17 cellular contexts compared by ENCODE assay signal in genomic region chr5:28234356-28234968, GRCh38.
"Had no signal": no experiment of that assay in that cellular context is flagged by ENCODE, and none has a peak within 500 bp of the region (broad histone marks: within the 10 kb centered on the region; RNA-seq: fewer than 3 reads in every experiment).

No MANE protein-coding gene starts in this region.

- H3K4me1 ChIP-seq: gastroesophageal sphincter, heart left ventricle, right atrium auricular region, tibial nerve, vagina had no signal

- H3K4me3 ChIP-seq: gastroesophageal sphincter, heart left ventricle, mucosa of descending colon, right atrium auricular region, tibial nerve, vagina had no signal

- H3K27me3 ChIP-seq: brain microvascular endothelial cell, gastroesophageal sphincter, heart left ventricle, right atrium auricular region, tibial nerve, vagina had no signal

- H3K27ac ChIP-seq: brain microvascular endothelial cell, gastroesophageal sphincter, heart left ventricle, right atrium auricular region, tibial nerve, vagina had no signal

- ATAC-seq: activated CD8-positive, alpha-beta T cell treated with anti-CD3 and anti-CD28 coated beads for 36 hours; esophagus mucosa; gastroesophageal sphincter; heart left ventricle; mucosa of descending colon; stimulated activated naive CD8-positive, alpha-beta T cell treated with anti-CD3 and anti-CD28 coated beads, Interleukin-15, Interleukin-2, amounts not matched to agents 100 U/mL and 50 U/mL, for 24 hours had no signal

- DNase-seq: activated CD4-positive, alpha-beta T cell treated with anti-CD3 and anti-CD28 coated beads, Interleukin-2, amount 10 ng/mL, durations not matched to agents 24 days and 14 days; activated CD4-positive, CD25-positive, alpha-beta regulatory T cell; activated CD8-positive, alpha-beta T cell treated with anti-CD3 and anti-CD28 coated beads for 36 hours; activated naive CD4-positive, alpha-beta T cell treated with anti-CD3 and anti-CD28 coated beads for 36 hours; activated T-cell treated with anti-CD3 and anti-CD28 coated beads, Interleukin-2, amount 50 U/mL, for 1 hour; brain microvascular endothelial cell; effector CD4-positive, alpha-beta T cell; heart left ventricle; mesenchymal stem cell; mucosa of descending colon; naive B cell; stimulated activated naive CD8-positive, alpha-beta T cell treated with anti-CD3 and anti-CD28 coated beads, Interleukin-15, Interleukin-2, amounts not matched to agents 100 U/mL and 50 U/mL, for 24 hours had no signal

- H3K36me3 ChIP-seq: brain microvascular endothelial cell, gastroesophageal sphincter, heart left ventricle, right atrium auricular region, tibial nerve, vagina had no signal

- H3K9me3 ChIP-seq: gastroesophageal sphincter, right atrium auricular region, tibial nerve, vagina had no signal
